1 cellular context compared by ENCODE assay signal in genomic region chr4:37604464-37604863, GRCh38.
TF ChIP-seq lines count a peak whose summit lies in the region.

No MANE protein-coding gene starts in this region.

TF ChIP-seq in HepG2, 621 proteins besides CTCF, POLR2A, EP300 and RAD21 (continued from another document):
- TF ChIP-seq STAT5B (CRISPR knock-in tag; IDR thresholded peaks at IDR 0.05) (no peak), ZNF256 (CRISPR knock-in tag; conservative IDR thresholded peaks at IDR 0.05) (no peak), TMF1 (CRISPR knock-in tag; IDR thresholded peaks at IDR 0.05; ENCODE audit: low read depth) (no peak), PAWR (CRISPR knock-in tag; IDR thresholded peaks at IDR 0.05; ENCODE audit: borderline replicate concordance) (no peak), TFE3 (CRISPR knock-in tag; IDR thresholded peaks at IDR 0.05) (no peak), LBX2 (CRISPR knock-in tag; IDR thresholded peaks at IDR 0.05; ENCODE audit: borderline replicate concordance) (no peak), RBAK (CRISPR knock-in tag; IDR thresholded peaks at IDR 0.05) (no peak), ZBTB7A (CRISPR knock-in tag; IDR thresholded peaks at IDR 0.05) (no peak)
